In the genomic region with DNA sequence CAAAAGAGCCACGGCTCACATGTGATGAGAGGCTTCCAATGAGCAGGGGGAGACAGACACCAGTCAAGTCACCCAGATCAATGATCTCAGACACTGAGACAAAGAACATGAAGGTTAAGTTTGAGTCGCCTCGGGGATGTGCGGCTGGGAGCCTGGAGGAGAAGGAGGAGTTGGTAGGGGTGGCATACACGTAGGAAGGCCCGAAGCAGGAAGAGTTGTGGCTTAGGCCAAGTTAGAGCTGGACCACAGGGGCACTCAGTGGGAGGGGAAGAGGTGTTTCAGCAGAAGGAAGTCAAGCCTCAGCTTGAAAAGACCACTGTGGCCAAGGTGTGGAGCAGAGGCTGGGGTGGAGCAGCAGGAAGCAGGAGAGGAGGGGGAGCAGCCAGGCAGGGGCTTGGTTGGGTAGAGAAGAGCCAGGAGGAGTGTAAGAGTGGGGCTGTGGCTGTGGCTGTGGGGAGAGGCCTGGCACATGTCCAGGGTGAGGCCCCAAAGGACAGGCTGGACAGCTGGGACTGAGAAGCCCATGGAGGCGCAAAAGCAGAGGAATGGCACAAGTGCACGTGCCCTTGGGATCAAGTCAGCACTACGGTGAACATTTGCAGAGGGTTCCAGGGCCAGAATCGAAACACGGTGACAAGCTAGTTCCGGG, we compare ENCODE assay signal across 11 cellular contexts. TPM values are rescaled to one million over a fixed set of nuclear protein-coding genes. Genes with fewer than 3 reads are reported as not detected.
DNase-seq lines count a peak whose midpoint lies in the region; ATAC-seq and TF ChIP-seq lines count a peak whose summit lies in the region.
"Had no signal": no experiment of that assay in that cellular context is flagged by ENCODE, and none has a peak within 500 bp of the region (broad histone marks: within the 10 kb centered on the region; RNA-seq: fewer than 3 reads in every experiment).

No MANE protein-coding gene starts in this region.

- DNase-seq in activated CD8-positive, alpha-beta memory T cell treated with anti-CD3 and anti-CD28 coated beads for 24 hours, result peak; percentile 61
- DNase-seq in activated CD8-positive, alpha-beta memory T cell treated with anti-CD3 and anti-CD28 coated beads, Interleukin-2, amount 50 U/mL, for 4 hours, result no peak
- peak; percentile 20 to 30 (median 25) for DNase-seq in effector memory CD8-positive, alpha-beta T cell
- DNase-seq in stimulated activated effector memory CD8-positive, alpha-beta T cell treated with anti-CD3 and anti-CD28 coated beads, Interleukin-12 subunit alpha, Interleukin-12 subunit beta, amount 100 ng/mL, for 72 hours (ENCODE audit: low spot score in 2 of 2), result no peak
- DNase-seq in 8988T (no peak), mesenteric fat pad (ENCODE audit: low spot score) (no peak), DMS53 treated with DMSO at 0.1 percent for 48 hours (lab: John Stamatoyannopoulos, UW; ENCODE audit: unreplicated experiment) (no peak)
- DNase-seq: NCI-H2227 treated with DMSO at 0.1 percent for 48 hours, thyroid gland had no signal

- H3K9me3 Mint-ChIP-seq in effector memory CD8-positive, alpha-beta T cell, result no peaks in the 10 kb centered on the region
- H3K9me3 Mint-ChIP-seq in stimulated activated effector memory CD8-positive, alpha-beta T cell treated with anti-CD3 and anti-CD28 coated beads, Interleukin-12 subunit alpha, Interleukin-12 subunit beta, amount 100 ng/mL, for 72 hours, result no peaks in the 10 kb centered on the region

- peaks cover 6% of the 10 kb centered on the region for H3K36me3 Mint-ChIP-seq in effector memory CD8-positive, alpha-beta T cell (ENCODE audit: insufficient read depth)
- H3K36me3 Mint-ChIP-seq in stimulated activated effector memory CD8-positive, alpha-beta T cell treated with anti-CD3 and anti-CD28 coated beads, Interleukin-12 subunit alpha, Interleukin-12 subunit beta, amount 100 ng/mL, for 72 hours, result no peaks in the 10 kb centered on the region

- H3K27ac Mint-ChIP-seq in effector memory CD8-positive, alpha-beta T cell, result peak overlapping the region; percentile 88 to 90
- H3K27ac Mint-ChIP-seq in stimulated activated effector memory CD8-positive, alpha-beta T cell treated with anti-CD3 and anti-CD28 coated beads, Interleukin-12 subunit alpha, Interleukin-12 subunit beta, amount 100 ng/mL, for 72 hours, result peak overlapping the region; percentile 93

- peaks cover 35 to 37% of the 10 kb centered on the region in 2 donors for H3K4me1 Mint-ChIP-seq in effector memory CD8-positive, alpha-beta T cell (ENCODE audit: low read depth in 2 of 2)
- H3K4me1 Mint-ChIP-seq in stimulated activated effector memory CD8-positive, alpha-beta T cell treated with anti-CD3 and anti-CD28 coated beads, Interleukin-12 subunit alpha, Interleukin-12 subunit beta, amount 100 ng/mL, for 72 hours, result peaks cover 39% of the 10 kb centered on the region

- peak; percentile 10; the same call in 1 of the 3 replicates for ATAC-seq in SK-N-SH treated with all-trans-retinoic acid at 6 μM for 48 hours
- peak; percentile 84 for ATAC-seq in effector memory CD8-positive, alpha-beta T cell (replicated peaks)
- ATAC-seq in stimulated activated effector memory CD8-positive, alpha-beta T cell treated with anti-CD3 and anti-CD28 coated beads, Interleukin-12 subunit alpha, Interleukin-12 subunit beta, amount 100 ng/mL, for 72 hours, result peak; percentile 81
- ATAC-seq: psoas muscle had no signal

- H3K27me3 Mint-ChIP-seq in effector memory CD8-positive, alpha-beta T cell, result no peaks in the 10 kb centered on the region

- H3K4me3 Mint-ChIP-seq in effector memory CD8-positive, alpha-beta T cell, result peak overlapping the region; percentile 58 to 75
- peak overlapping the region; percentile 54 for H3K4me3 Mint-ChIP-seq in stimulated activated effector memory CD8-positive, alpha-beta T cell treated with anti-CD3 and anti-CD28 coated beads, Interleukin-12 subunit alpha, Interleukin-12 subunit beta, amount 100 ng/mL, for 72 hours

TF ChIP-seq in SK-N-SH treated with all-trans-retinoic acid at 6 μM for 48 hours, 23 proteins besides CTCF, POLR2A, EP300 and RAD21:
- no peak for TF ChIP-seq ESRRG (CRISPR knock-in tag; IDR thresholded peaks at IDR 0.05)
- no peak for TF ChIP-seq GLIS3 (CRISPR knock-in tag; IDR thresholded peaks at IDR 0.05)
- no peak for TF ChIP-seq ZC3H10 (CRISPR knock-in tag; IDR thresholded peaks at IDR 0.05)
- TF ChIP-seq PPARA (CRISPR knock-in tag; IDR thresholded peaks at IDR 0.05; ENCODE audit: borderline replicate concordance), result no peak
- no peak for TF ChIP-seq TOX (CRISPR knock-in tag; IDR thresholded peaks at IDR 0.05; ENCODE audit: borderline replicate concordance)
- no peak for TF ChIP-seq SNAI2 (CRISPR knock-in tag; IDR thresholded peaks at IDR 0.05)
- TF ChIP-seq ZNF70 (CRISPR knock-in tag; IDR thresholded peaks at IDR 0.05), result no peak
- no peak for TF ChIP-seq PATZ1 (CRISPR knock-in tag; IDR thresholded peaks at IDR 0.05; ENCODE audit: borderline replicate concordance)
- TF ChIP-seq ARNTL (CRISPR knock-in tag; IDR thresholded peaks at IDR 0.05; ENCODE audit: borderline replicate concordance, low read depth), result no peak

RNA-seq across cellular contexts. Expression of gene CTNNBIP1, which starts 27.6 kb away (rescaled TPM):
- 29.8 TPM for total RNA-seq in mesenteric fat pad

RNA-seq across cellular contexts. Expression of gene CLSTN1, which starts 58.7 kb away (rescaled TPM):
- total RNA-seq in mesenteric fat pad, result 43.6 TPM

Comparison
In these comparisons a context has a peak if more than half of its experiments do, and no peak if none do; other contexts are left out.
1. DNase-seq: peak in activated CD8-positive, alpha-beta memory T cell treated with anti-CD3 and anti-CD28 coated beads for 24 hours (single experiment) and effector memory CD8-positive, alpha-beta T cell (3 of 3); none in activated CD8-positive, alpha-beta memory T cell treated with anti-CD3 and anti-CD28 coated beads, Interleukin-2, amount 50 U/mL, for 4 hours (single experiment), stimulated activated effector memory CD8-positive, alpha-beta T cell treated with anti-CD3 and anti-CD28 coated beads, Interleukin-12 subunit alpha, Interleukin-12 subunit beta, amount 100 ng/mL, for 72 hours (0 of 2), 8988T (single experiment), mesenteric fat pad (single experiment) and DMS53 treated with DMSO at 0.1 percent for 48 hours (single experiment).
2. ATAC-seq: peak in every context shown above with its lines; median percentile 84 in effector memory CD8-positive, alpha-beta T cell; 81 in stimulated activated effector memory CD8-positive, alpha-beta T cell treated with anti-CD3 and anti-CD28 coated beads, Interleukin-12 subunit alpha, Interleukin-12 subunit beta, amount 100 ng/mL, for 72 hours; 10 in SK-N-SH treated with all-trans-retinoic acid at 6 μM for 48 hours.